28 cellular contexts compared by ENCODE assay signal in the genomic region with DNA sequence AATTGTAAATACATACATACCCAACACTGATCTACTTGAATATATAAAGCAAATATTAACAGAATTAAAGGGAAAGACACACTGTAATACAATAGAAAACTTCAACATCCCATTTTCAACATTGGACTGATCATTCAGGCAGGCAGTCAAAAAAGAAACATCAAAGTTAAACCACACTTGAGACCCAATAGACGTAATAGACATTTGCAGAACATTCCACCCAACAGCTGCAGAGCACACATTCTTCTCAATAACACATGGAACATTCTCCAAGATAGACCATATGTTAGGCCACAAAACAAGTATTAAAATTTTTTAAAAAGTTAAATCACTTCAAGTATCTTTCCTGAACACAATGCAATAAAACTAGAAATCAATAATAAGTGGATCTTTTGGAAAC.
"Had no signal": no experiment of that assay in that cellular context is flagged by ENCODE, and none has a peak within 500 bp of the region (broad histone marks: within the 10 kb centered on the region; RNA-seq: fewer than 3 reads in every experiment).

No MANE protein-coding gene starts in this region.

- H3K4me3 ChIP-seq: coronary artery, gastrocnemius medialis, left lung, ovary, right lobe of liver, smooth muscle cell, suprapubic skin, transverse colon, upper lobe of right lung, uterus had no signal

- H3K4me2 ChIP-seq: smooth muscle cell had no signal

- H3K36me3 ChIP-seq: gastrocnemius medialis, left lung, ovary, right lobe of liver, suprapubic skin, transverse colon, upper lobe of right lung, uterus had no signal

- H3K27me3 ChIP-seq: gastrocnemius medialis, left lung, ovary, right lobe of liver, suprapubic skin, transverse colon, upper lobe of right lung, uterus had no signal

- DNase-seq: dermis blood vessel endothelial cell; effector memory CD4-positive, alpha-beta T cell; foreskin fibroblast; gastrocnemius medialis; head of caudate nucleus; left cardiac atrium; left lung; mammary epithelial cell; mesendoderm; midbrain; natural killer cell; occipital lobe; ovary; retina; right lobe of liver; stimulated activated CD4-positive, alpha-beta T cell treated with anti-CD3 and anti-CD28 coated beads, Interleukin-12 subunit alpha, Interleukin-12 subunit beta, amount 100 ng/mL, for 4 hours; stimulated activated CD4-positive, alpha-beta T cell treated with anti-CD3 and anti-CD28 coated beads, Interleukin-1b, Interleukin-23, amount 100 ng/mL, for 48 hours; stimulated activated CD4-positive, alpha-beta T cell treated with anti-CD3 and anti-CD28 coated beads, Interleukin-4, amount 100 ng/mL, for 1 hour; stimulated activated CD8-positive, alpha-beta memory T cell treated with anti-CD3 and anti-CD28 coated beads, Interleukin-4, amount 100 ng/mL, for 48 hours; stimulated activated naive CD4-positive, alpha-beta T cell; stimulated activated naive CD8-positive, alpha-beta T cell treated with anti-CD3 and anti-CD28 coated beads, Interleukin-15, amount 100 ng/mL, for 72 hours; transverse colon; upper lobe of right lung; uterus had no signal

- H3K4me1 ChIP-seq: gastrocnemius medialis, left lung, right lobe of liver, suprapubic skin, transverse colon, upper lobe of right lung, uterus had no signal

- H3K27ac ChIP-seq: coronary artery, epithelial cell of prostate, gastrocnemius medialis, left lung, ovary, right lobe of liver, suprapubic skin, transverse colon, upper lobe of right lung, uterus had no signal
